Comparison of ENCODE assay signal across 1 cellular context in genomic region chr12:77249892-77250291, GRCh38.
A peak's percentile ranks its signal among the peaks of the same experiment; 100 is the strongest.
TF ChIP-seq lines count a peak whose summit lies in the region.

No MANE protein-coding gene starts in this region.

TF ChIP-seq in HepG2, 621 proteins besides CTCF, POLR2A, EP300 and RAD21 (continued from another document):
- TF ChIP-seq, protein P1, sequence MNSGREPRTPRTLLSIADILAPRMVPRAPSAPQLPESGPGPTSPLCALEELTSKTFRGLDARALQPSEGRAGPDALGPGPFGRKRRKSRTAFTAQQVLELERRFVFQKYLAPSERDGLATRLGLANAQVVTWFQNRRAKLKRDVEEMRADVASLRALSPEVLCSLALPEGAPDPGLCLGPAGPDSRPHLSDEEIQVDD (CRISPR knock-in tag; IDR thresholded peaks at IDR 0.05; ENCODE audit: borderline replicate concordance) = no peak
- no peak for TF ChIP-seq ZNF142 (CRISPR knock-in tag; IDR thresholded peaks at IDR 0.05)
- peak; percentile 30; the same call in 1 of the 2 replicates for TF ChIP-seq CEBPG (CRISPR knock-in tag; IDR thresholded peaks at IDR 0.05)
- TF ChIP-seq ZNF546 (CRISPR knock-in tag; conservative IDR thresholded peaks at IDR 0.05) = no peak
- TF ChIP-seq ZMYM4 (CRISPR knock-in tag; IDR thresholded peaks at IDR 0.05) = no peak
- no peak for TF ChIP-seq ZNF160 (CRISPR knock-in tag; IDR thresholded peaks at IDR 0.05)
- TF ChIP-seq ZNF484 (CRISPR knock-in tag; IDR thresholded peaks at IDR 0.05; ENCODE audit: borderline replicate concordance, low read depth) = no peak
- TF ChIP-seq, protein P2, sequence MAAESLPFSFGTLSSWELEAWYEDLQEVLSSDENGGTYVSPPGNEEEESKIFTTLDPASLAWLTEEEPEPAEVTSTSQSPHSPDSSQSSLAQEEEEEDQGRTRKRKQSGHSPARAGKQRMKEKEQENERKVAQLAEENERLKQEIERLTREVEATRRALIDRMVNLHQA (CRISPR knock-in tag; IDR thresholded peaks at IDR 0.05) = no peak
- TF ChIP-seq, protein P3, sequence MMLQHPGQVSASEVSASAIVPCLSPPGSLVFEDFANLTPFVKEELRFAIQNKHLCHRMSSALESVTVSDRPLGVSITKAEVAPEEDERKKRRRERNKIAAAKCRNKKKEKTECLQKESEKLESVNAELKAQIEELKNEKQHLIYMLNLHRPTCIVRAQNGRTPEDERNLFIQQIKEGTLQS (CRISPR knock-in tag; IDR thresholded peaks at IDR 0.05) = no peak
- TF ChIP-seq, protein P4, sequence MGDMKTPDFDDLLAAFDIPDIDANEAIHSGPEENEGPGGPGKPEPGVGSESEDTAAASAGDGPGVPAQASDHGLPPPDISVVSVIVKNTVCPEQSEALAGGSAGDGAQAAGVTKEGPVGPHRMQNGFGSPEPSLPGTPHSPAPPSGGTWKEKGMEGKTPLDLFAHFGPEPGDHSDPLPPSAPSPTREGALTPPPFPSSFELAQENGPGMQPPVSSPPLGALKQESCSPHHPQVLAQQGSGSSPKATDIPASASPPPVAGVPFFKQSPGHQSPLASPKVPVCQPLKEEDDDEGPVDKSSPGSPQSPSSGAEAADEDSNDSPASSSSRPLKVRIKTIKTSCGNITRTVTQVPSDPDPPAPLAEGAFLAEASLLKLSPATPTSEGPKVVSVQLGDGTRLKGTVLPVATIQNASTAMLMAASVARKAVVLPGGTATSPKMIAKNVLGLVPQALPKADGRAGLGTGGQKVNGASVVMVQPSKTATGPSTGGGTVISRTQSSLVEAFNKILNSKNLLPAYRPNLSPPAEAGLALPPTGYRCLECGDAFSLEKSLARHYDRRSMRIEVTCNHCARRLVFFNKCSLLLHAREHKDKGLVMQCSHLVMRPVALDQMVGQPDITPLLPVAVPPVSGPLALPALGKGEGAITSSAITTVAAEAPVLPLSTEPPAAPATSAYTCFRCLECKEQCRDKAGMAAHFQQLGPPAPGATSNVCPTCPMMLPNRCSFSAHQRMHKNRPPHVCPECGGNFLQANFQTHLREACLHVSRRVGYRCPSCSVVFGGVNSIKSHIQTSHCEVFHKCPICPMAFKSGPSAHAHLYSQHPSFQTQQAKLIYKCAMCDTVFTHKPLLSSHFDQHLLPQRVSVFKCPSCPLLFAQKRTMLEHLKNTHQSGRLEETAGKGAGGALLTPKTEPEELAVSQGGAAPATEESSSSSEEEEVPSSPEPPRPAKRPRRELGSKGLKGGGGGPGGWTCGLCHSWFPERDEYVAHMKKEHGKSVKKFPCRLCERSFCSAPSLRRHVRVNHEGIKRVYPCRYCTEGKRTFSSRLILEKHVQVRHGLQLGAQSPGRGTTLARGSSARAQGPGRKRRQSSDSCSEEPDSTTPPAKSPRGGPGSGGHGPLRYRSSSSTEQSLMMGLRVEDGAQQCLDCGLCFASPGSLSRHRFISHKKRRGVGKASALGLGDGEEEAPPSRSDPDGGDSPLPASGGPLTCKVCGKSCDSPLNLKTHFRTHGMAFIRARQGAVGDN (CRISPR knock-in tag; IDR thresholded peaks at IDR 0.05) = no peak
- no peak for TF ChIP-seq ZMAT5 (CRISPR knock-in tag; IDR thresholded peaks at IDR 0.05; ENCODE audit: borderline replicate concordance, low read depth)
- TF ChIP-seq NR2C2 (CRISPR knock-in tag; IDR thresholded peaks at IDR 0.05; ENCODE audit: borderline replicate concordance) = no peak
